24 cellular contexts compared by ENCODE assay signal in the genomic region with DNA sequence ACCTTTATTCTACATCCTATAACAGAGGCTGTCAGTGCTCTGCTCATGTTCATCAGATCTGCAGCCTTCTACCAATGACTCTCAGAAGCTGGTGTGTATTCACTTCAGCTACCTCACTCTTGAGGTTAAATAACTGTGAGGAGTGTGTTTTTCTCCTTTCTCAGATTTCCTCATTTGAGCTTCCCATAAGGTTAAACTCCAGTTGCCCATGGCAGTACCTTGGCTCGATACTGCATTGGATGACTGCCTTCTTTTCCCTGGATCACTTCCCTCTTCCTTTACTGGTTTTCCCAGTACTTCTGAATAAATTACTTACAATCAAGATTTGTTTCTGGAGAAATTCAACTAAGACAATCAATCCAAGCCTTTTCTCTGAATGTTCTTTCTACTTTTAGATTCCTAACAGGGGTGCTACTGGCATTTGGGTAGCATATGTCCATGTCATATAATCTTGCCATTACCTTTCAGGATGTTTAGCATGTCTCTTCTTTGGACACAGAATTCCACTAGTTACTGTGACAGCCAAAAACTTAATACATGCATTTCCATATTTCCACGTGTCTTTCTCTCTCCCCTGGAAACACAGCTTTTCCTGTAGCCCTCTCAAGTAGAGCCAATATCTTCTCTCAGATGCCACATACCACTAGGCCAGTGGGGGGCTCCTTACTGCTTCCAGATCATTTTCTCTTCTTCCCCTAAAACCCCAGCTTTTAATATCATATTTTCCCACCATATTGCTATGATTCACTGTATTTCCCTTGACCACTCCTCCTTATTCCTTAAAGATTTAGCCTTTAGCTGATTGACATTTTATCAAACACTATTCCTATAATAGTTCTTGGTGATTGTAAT. TPM values are rescaled to one million over a fixed set of nuclear protein-coding genes. Genes with fewer than 3 reads are reported as not detected.
DNase-seq lines count a peak whose midpoint lies in the region; ATAC-seq and TF ChIP-seq lines count a peak whose summit lies in the region.
"Had no signal": no experiment of that assay in that cellular context is flagged by ENCODE, and none has a peak within 500 bp of the region (broad histone marks: within the 10 kb centered on the region; RNA-seq: fewer than 3 reads in every experiment).

No MANE protein-coding gene starts in this region.

- no peak for DNase-seq in Right ventricle myocardium inferior (ENCODE audit: missing footprints)
- no peak for DNase-seq in right atrium auricular region (ENCODE audit: low spot score)
- peak; percentile 17 for DNase-seq in OCI-M1 (lab: John Stamatoyannopoulos, UW)
- no peak for DNase-seq in epithelial cell of proximal tubule (ENCODE audit: low read depth)
- no peak for DNase-seq in activated CD4-positive, alpha-beta T cell treated with anti-CD3 and anti-CD28 coated beads, Interleukin-2, amount 50 U/mL, for 48 hours
- no peak for DNase-seq in NCI-H2107 (lab: John Stamatoyannopoulos, UW)
- no peak for DNase-seq in NCI-H1417 treated with DMSO at 0.1 percent for 48 hours (lab: John Stamatoyannopoulos, UW)
- DNase-seq: 8988T; activated naive CD8-positive, alpha-beta T cell treated with anti-CD3 and anti-CD28 coated beads for 36 hours; BE2C; Caco-2; cortex of kidney; foreskin melanocyte; mesendoderm; naive thymus-derived CD8-positive, alpha-beta T cell; NCI-H1417; NCI-H2171; ovary; stomach; T1000; upper lobe of right lung had no signal

- intact Hi-C loops in Right ventricle myocardium inferior (cut with DNase I): no loop called here

- peak; percentile 23 for ATAC-seq in Right ventricle myocardium inferior
- ATAC-seq in GM21528 (IDR thresholded peaks at IDR 0.05; ENCODE audit: low FRiP score, unreplicated experiment): no peak
- ATAC-seq: activated CD4-positive, CD25-positive, alpha-beta regulatory T cell treated with anti-CD3 and anti-CD28 coated beads, Interleukin-2, amount 50 U/mL, for 24 hours; naive thymus-derived CD8-positive, alpha-beta T cell; SK-N-SH treated with all-trans-retinoic acid at 6 μM for 48 hours; upper lobe of right lung had no signal

- H3K4me3 ChIP-seq in right atrium auricular region (no peak overlapping the region), epithelial cell of proximal tubule (ENCODE audit: low read depth, low read length) (no peak overlapping the region)
- H3K4me3 ChIP-seq: ovary, stomach, upper lobe of right lung had no signal

- no peaks in the 10 kb centered on the region for H3K4me1 ChIP-seq in right atrium auricular region
- H3K4me1 ChIP-seq: BE2C, upper lobe of right lung had no signal

- TF ChIP-seq CTCF in right atrium auricular region (IDR thresholded peaks at IDR 0.05) (no peak), epithelial cell of proximal tubule (conservative IDR thresholded peaks at IDR 0.05; ENCODE audit: low read depth, low read length) (peak; percentile 37)

- no peaks in the 10 kb centered on the region for H3K9me3 ChIP-seq in right atrium auricular region
- H3K9me3 ChIP-seq: BE2C, ovary, stomach, upper lobe of right lung had no signal

- no peaks in the 10 kb centered on the region for H3K36me3 ChIP-seq in right atrium auricular region
- H3K36me3 ChIP-seq: BE2C, ovary, stomach, upper lobe of right lung had no signal

- H3K27ac ChIP-seq in right atrium auricular region: no peak overlapping the region
- H3K27ac ChIP-seq: ovary, stomach, upper lobe of right lung had no signal

- no peaks in the 10 kb centered on the region for H3K27me3 ChIP-seq in right atrium auricular region
- H3K27me3 ChIP-seq: BE2C, ovary, stomach, upper lobe of right lung had no signal

RNA-seq across cellular contexts. Expression of gene SPOPL, which starts 15.0 kb away (rescaled TPM):
- total RNA-seq in Right ventricle myocardium inferior (14.1 TPM), right atrium auricular region (10 to 100 TPM; 12.1 to 14.4 TPM), epithelial cell of proximal tubule (9.1 and 9.3 TPM in 2 replicates)
